In genomic region chr16:31143036-31143888, GRCh38 we compare ENCODE assay signal across 8 cellular contexts. TPM values are rescaled to one million over a fixed set of nuclear protein-coding genes. Genes with fewer than 3 reads are reported as not detected.
DNase-seq lines count a peak whose midpoint lies in the region; ATAC-seq, FAIRE-seq and TF ChIP-seq lines count a peak whose summit lies in the region.

No MANE protein-coding gene starts in this region.

- intact Hi-C loops in PC-9 (cut with micrococcal nuclease; ENCODE audit: unreplicated experiment) = loop anchor here (2.0 to 5.0 kb wide), 2 partner anchors 36 to 726 kb away; partner anchors contain the start of gene BCKDK
- intact Hi-C loops in endothelial cell of umbilical vein (cut with micrococcal nuclease) = loop anchor here (2.0 to 5.0 kb wide), 2 partner anchors 36 to 726 kb away; partner anchors contain the start of gene BCKDK

- CTCF ChIA-PET in PC-9 (lab: Charles Lee) = interaction anchor here (0.8 to 1.9 kb wide), 9 partner anchors 12 to 159 kb away, joined by 3 to 49 read pairs (median 16); partner anchors contain the start of genes HSD3B7, KAT8, ZNF646 and ZNF668
- CTCF ChIA-PET in endothelial cell of umbilical vein (lab: Charles Lee) = interaction anchor here (0.7 to 2.6 kb wide), 32 partner anchors 9 to 726 kb away, joined by 3 to 31 read pairs (median 7); partner anchors contain the start of genes ARMC5, FUS, HSD3B7 and KAT8

- H3K9ac ChIP-seq in DND-41 (ENCODE audit: low read depth, low read length) (peak overlapping the region; percentile 85), endothelial cell of umbilical vein (replicated peaks; ENCODE audit: extremely low read depth, insufficient read depth, low read length) (no peak overlapping the region), rectal smooth muscle tissue (ENCODE audit: low read length) (no peak overlapping the region)

- no peaks in the 10 kb centered on the region for H3K9me1 ChIP-seq in endothelial cell of umbilical vein (replicated peaks; ENCODE audit: control insufficient read depth, extremely low read depth, insufficient read depth, low read length)

- H3K27ac ChIP-seq in DND-41 (ENCODE audit: low read length) (peak overlapping the region; percentile 82), PC-9 (no peak overlapping the region), endothelial cell of umbilical vein (ENCODE audit: insufficient read depth, low read depth, low read length) (no peak overlapping the region), rectal smooth muscle tissue (ENCODE audit: low read depth, low read length) (no peak overlapping the region)

- no peak for DNase-seq in DND-41
- DNase-seq in PC-9 = no peak
- no peak for DNase-seq in endothelial cell of umbilical vein (ENCODE audit: low read depth, low spot score)
- DNase-seq in GM12891 (ENCODE audit: insufficient read length, low spot score) = no peak

- FAIRE-seq in endothelial cell of umbilical vein (lab: Jason Lieb, UNC) (no peak), GM12891 (lab: Jason Lieb, UNC) (no peak)

- H3K27me3 ChIP-seq in DND-41 (ENCODE audit: insufficient read depth, low read length, poor library complexity) (no peaks in the 10 kb centered on the region), PC-9 (ENCODE audit: insufficient read depth, low read depth) (no peaks in the 10 kb centered on the region), endothelial cell of umbilical vein (ENCODE audit: control insufficient read depth in 2 of 2, insufficient read depth in 2 of 2, low read length in 2 of 2) (peaks cover 14 to 21% of the 10 kb centered on the region in 2 experiments), rectal smooth muscle tissue (ENCODE audit: control insufficient read depth, insufficient read depth, low read length) (peaks cover 3% of the 10 kb centered on the region)

- H3F3A ChIP-seq in PC-9 (ENCODE audit: insufficient read depth, low read depth) = peaks cover 37% of the 10 kb centered on the region

- no peaks in the 10 kb centered on the region for H4K20me1 ChIP-seq in DND-41 (ENCODE audit: insufficient read depth, low read length)
- no peaks in the 10 kb centered on the region for H4K20me1 ChIP-seq in PC-9 (ENCODE audit: insufficient read depth)
- H4K20me1 ChIP-seq in endothelial cell of umbilical vein (replicated peaks; ENCODE audit: control insufficient read depth, extremely low read depth, insufficient read depth, low read length) = no peaks in the 10 kb centered on the region

- H3K36me3 ChIP-seq in DND-41 (ENCODE audit: insufficient read depth, low read length) = no peaks in the 10 kb centered on the region
- H3K36me3 ChIP-seq in PC-9 (ENCODE audit: low read depth) = no peaks in the 10 kb centered on the region
- H3K36me3 ChIP-seq in endothelial cell of umbilical vein (ENCODE audit: control insufficient read depth in 2 of 2, extremely low read depth in 1 of 2, insufficient read depth in 2 of 2, low read length in 2 of 2) = no peaks in the 10 kb centered on the region
- no peaks in the 10 kb centered on the region for H3K36me3 ChIP-seq in rectal smooth muscle tissue (ENCODE audit: control insufficient read depth, insufficient read depth, low read length)

- no peak for TF ChIP-seq POLR2A in endothelial cell of umbilical vein (IDR thresholded peaks at IDR 0.05; ENCODE audit: low read depth, low read length)
- TF ChIP-seq POLR2A in GM12891 (IDR thresholded peaks at IDR 0.05; ENCODE audit: low read depth, low read length) = no peak

- POLR2A ChIA-PET in PC-9 (lab: Charles Lee; ENCODE audit: unreplicated experiment) = interaction anchor here (0.6 to 1.9 kb wide), 5 partner anchors 26 to 313 kb away, joined by 3 to 108 read pairs (median 8); partner anchors contain the start of genes HSD3B7 and KAT8
- POLR2A ChIA-PET in endothelial cell of umbilical vein (lab: Charles Lee) = interaction anchor here (2.7 kb wide), 2 partner anchors 26 to 37 kb away, joined by 31 to 37 read pairs; partner anchors contain the start of genes FUS and KAT8

- ATAC-seq in DND-41 (ENCODE audit: insufficient read depth, low read depth) (no peak), GM19328 (IDR thresholded peaks at IDR 0.05; ENCODE audit: unreplicated experiment) (no peak), HG03039 (IDR thresholded peaks at IDR 0.05; ENCODE audit: unreplicated experiment) (no peak), GM21447 (IDR thresholded peaks at IDR 0.05; ENCODE audit: unreplicated experiment) (no peak)

- no peaks in the 10 kb centered on the region for H3K9me2 ChIP-seq in PC-9 (ENCODE audit: insufficient read depth)

- H2AFZ ChIP-seq in DND-41 (ENCODE audit: low read depth, low read length) (peak overlapping the region; percentile 97), PC-9 (peak overlapping the region; percentile 71; the same call in 1 of the 2 replicates), endothelial cell of umbilical vein (ENCODE audit: low read depth, low read length) (peak overlapping the region; percentile 96)

- H3K4me2 ChIP-seq in DND-41 (ENCODE audit: insufficient read depth, low read length) = peak overlapping the region; percentile 90
- peak overlapping the region; percentile 78; the same call in 1 of the 2 replicates for H3K4me2 ChIP-seq in PC-9
- H3K4me2 ChIP-seq in endothelial cell of umbilical vein (ENCODE audit: insufficient read depth, low read length) = no peak overlapping the region

- H3K4me3 ChIP-seq in DND-41 (ENCODE audit: low read depth in 1 of 2, low read length in 2 of 2) (peak overlapping the region in 1 of 2 experiments; percentile 58; a peak in 2 of 4 replicates), PC-9 (peak overlapping the region; percentile 52; the same call in 1 of the 2 replicates), endothelial cell of umbilical vein (replicated peaks in 1 of 3; ENCODE audit: insufficient read depth in 1 of 3, low read depth in 1 of 3, low read length in 3 of 3) (no peak overlapping the region), rectal smooth muscle tissue (ENCODE audit: low read length) (peak overlapping the region; percentile 71)

- BruUV-seq in PC-9 (replicated peaks; lab: Mats Ljungman, UMichigan) (no TSS peak), endothelial cell of umbilical vein (replicated peaks; lab: Mats Ljungman, UMichigan) (no TSS peak)

- H3K4me1 ChIP-seq in DND-41 (ENCODE audit: insufficient read depth, low read length) (peaks cover 18% of the 10 kb centered on the region), PC-9 (replicated peaks; ENCODE audit: insufficient read depth) (peaks cover 30% of the 10 kb centered on the region), endothelial cell of umbilical vein (ENCODE audit: control insufficient read depth, extremely low read depth, insufficient read depth, low read length) (peaks cover 13% of the 10 kb centered on the region), rectal smooth muscle tissue (ENCODE audit: control insufficient read depth, insufficient read depth, low read length) (peaks cover 7% of the 10 kb centered on the region)

- H3K9me3 ChIP-seq in DND-41 (ENCODE audit: insufficient read depth, low read length, severe bottlenecking) (no peaks in the 10 kb centered on the region), PC-9 (ENCODE audit: insufficient read depth, low read depth) (no peaks in the 10 kb centered on the region), endothelial cell of umbilical vein (replicated peaks; ENCODE audit: control insufficient read depth, insufficient read depth, low read length) (no peaks in the 10 kb centered on the region)

- dilution Hi-C loops in endothelial cell of umbilical vein (cut with MboI; ENCODE audit: extremely low pct_ligation_motif_present, low sequenced_read_pairs) = no loop called here

- H3K79me2 ChIP-seq in DND-41 (ENCODE audit: insufficient read depth, low read length) = no peaks in the 10 kb centered on the region
- no peaks in the 10 kb centered on the region for H3K79me2 ChIP-seq in PC-9 (ENCODE audit: low read depth)
- H3K79me2 ChIP-seq in endothelial cell of umbilical vein (ENCODE audit: control insufficient read depth, insufficient read depth, low read length) = no peaks in the 10 kb centered on the region

- TF ChIP-seq CTCF in DND-41 (IDR thresholded peaks at IDR 0.05; ENCODE audit: borderline replicate concordance, extremely low read depth, low read length, poor library complexity, severe bottlenecking) (peak; percentile 8), PC-9 (conservative IDR thresholded peaks at IDR 0.05) (no peak), endothelial cell of umbilical vein (IDR thresholded peaks at IDR 0.05; ENCODE audit: extremely low read depth in 1 of 2, insufficient read depth in 1 of 2, low read depth in 1 of 2, low read length in 2 of 2) (no peak)

RNA-seq across cellular contexts. Expression of gene PRSS36, which starts 6.6 kb away (rescaled TPM):
- 4.1 and 6.8 TPM in 2 replicates for total RNA-seq in PC-9 (2021)
- not detected in 2 replicates for total RNA-seq in endothelial cell of umbilical vein
- 0.57 and 0.73 TPM in 2 replicates for polyA plus RNA-seq in endothelial cell of umbilical vein
- 0.23 and 0.54 TPM in 2 replicates for polyA plus RNA-seq in endothelial cell of umbilical vein (2011; cell fraction: cytosol; rRNA removed)
- 0.32 and 0.57 TPM in 2 replicates for polyA plus RNA-seq in endothelial cell of umbilical vein (2011; cell fraction: nucleus; rRNA removed)
- polyA plus RNA-seq in endothelial cell of umbilical vein (2012) = 0.23 TPM in 1 of 2 replicates, not detected in the other
- polyA minus RNA-seq in endothelial cell of umbilical vein = not detected in 2 replicates
- 6.0 TPM for polyA minus RNA-seq in endothelial cell of umbilical vein (2011; cell fraction: cytosol; rRNA and poly(A)+ RNA removed)
- polyA minus RNA-seq in endothelial cell of umbilical vein (2011; cell fraction: nucleus; rRNA and poly(A)+ RNA removed) = not detected in 2 replicates
- 0.35 TPM for polyA plus RNA-seq in GM12891 (2012; ENCODE audit: low read depth, missing spikeins)

RNA-seq across cellular contexts. Expression of gene PRSS8, which starts 7.7 kb away (rescaled TPM):
- total RNA-seq in PC-9 (2021) = 147 and 154 TPM in 2 replicates
- not detected in 2 replicates for total RNA-seq in endothelial cell of umbilical vein
- 0.11 and 0.12 TPM in 2 replicates for polyA plus RNA-seq in endothelial cell of umbilical vein
- not detected in 2 replicates for polyA plus RNA-seq in endothelial cell of umbilical vein (2011; cell fraction: cytosol; rRNA removed)
- 0.12 TPM in 1 of 2 replicates, not detected in the other for polyA plus RNA-seq in endothelial cell of umbilical vein (2011; cell fraction: nucleus; rRNA removed)
- polyA plus RNA-seq in endothelial cell of umbilical vein (2012) = not detected in 2 replicates
- 0.15 TPM in 1 of 2 replicates, not detected in the other for polyA minus RNA-seq in endothelial cell of umbilical vein
- not detected for polyA minus RNA-seq in endothelial cell of umbilical vein (2011; cell fraction: cytosol; rRNA and poly(A)+ RNA removed)
- not detected in 2 replicates for polyA minus RNA-seq in endothelial cell of umbilical vein (2011; cell fraction: nucleus; rRNA and poly(A)+ RNA removed)
- polyA plus RNA-seq in GM12891 (2012; ENCODE audit: low read depth, missing spikeins) = not detected

RNA-seq across cellular contexts. Expression of gene KAT8, which starts 25.8 kb away (rescaled TPM):
- 81.4 and 84.3 TPM in 2 replicates for total RNA-seq in PC-9 (2021)
- total RNA-seq in endothelial cell of umbilical vein = 42.1 and 42.8 TPM in 2 replicates
- 30.7 and 33.3 TPM in 2 replicates for polyA plus RNA-seq in endothelial cell of umbilical vein
- 34.3 and 35.5 TPM in 2 replicates for polyA plus RNA-seq in endothelial cell of umbilical vein (2011; cell fraction: cytosol; rRNA removed)
- 77.6 and 81.0 TPM in 2 replicates for polyA plus RNA-seq in endothelial cell of umbilical vein (2011; cell fraction: nucleus; rRNA removed)
- 22.1 and 28.4 TPM in 2 replicates for polyA plus RNA-seq in endothelial cell of umbilical vein (2012)
- polyA minus RNA-seq in endothelial cell of umbilical vein = 19.9 and 21.8 TPM in 2 replicates
- 19.7 TPM for polyA minus RNA-seq in endothelial cell of umbilical vein (2011; cell fraction: cytosol; rRNA and poly(A)+ RNA removed)
- 18.9 and 19.1 TPM in 2 replicates for polyA minus RNA-seq in endothelial cell of umbilical vein (2011; cell fraction: nucleus; rRNA and poly(A)+ RNA removed)
- 23.9 TPM for polyA plus RNA-seq in GM12891 (2012; ENCODE audit: low read depth, missing spikeins)

RNA-seq across cellular contexts. Expression of gene BCKDK, which starts 35.1 kb away (rescaled TPM):
- total RNA-seq in PC-9 (2021) (41.5 and 66.5 TPM in 2 replicates), endothelial cell of umbilical vein (56.5 and 57.8 TPM in 2 replicates)
- 78.3 and 96.7 TPM in 2 replicates for polyA plus RNA-seq in endothelial cell of umbilical vein
- 54.0 and 59.0 TPM in 2 replicates for polyA plus RNA-seq in endothelial cell of umbilical vein (2011; cell fraction: cytosol; rRNA removed)
- 47.8 and 53.5 TPM in 2 replicates for polyA plus RNA-seq in endothelial cell of umbilical vein (2011; cell fraction: nucleus; rRNA removed)
- 55.8 and 72.9 TPM in 2 replicates for polyA plus RNA-seq in endothelial cell of umbilical vein (2012)
- 27.8 and 28.1 TPM in 2 replicates for polyA minus RNA-seq in endothelial cell of umbilical vein
- 20.4 TPM for polyA minus RNA-seq in endothelial cell of umbilical vein (2011; cell fraction: cytosol; rRNA and poly(A)+ RNA removed)
- 14.4 and 19.6 TPM in 2 replicates for polyA minus RNA-seq in endothelial cell of umbilical vein (2011; cell fraction: nucleus; rRNA and poly(A)+ RNA removed)
- polyA plus RNA-seq in GM12891 (2012; ENCODE audit: low read depth, missing spikeins) = 33.7 TPM

RNA-seq across cellular contexts. Expression of gene FUS, which starts 36.7 kb away (rescaled TPM):
- total RNA-seq in PC-9 (2021) = 429 and 637 TPM in 2 replicates
- 569 and 574 TPM in 2 replicates for total RNA-seq in endothelial cell of umbilical vein
- 191 and 307 TPM in 2 replicates for polyA plus RNA-seq in endothelial cell of umbilical vein
- 193 and 242 TPM in 2 replicates for polyA plus RNA-seq in endothelial cell of umbilical vein (2011; cell fraction: cytosol; rRNA removed)
- polyA plus RNA-seq in endothelial cell of umbilical vein (2011; cell fraction: nucleus; rRNA removed) = 579 and 698 TPM in 2 replicates
- polyA plus RNA-seq in endothelial cell of umbilical vein (2012) = 402 and 617 TPM in 2 replicates
- 195 and 220 TPM in 2 replicates for polyA minus RNA-seq in endothelial cell of umbilical vein
- polyA minus RNA-seq in endothelial cell of umbilical vein (2011; cell fraction: cytosol; rRNA and poly(A)+ RNA removed) = 154 TPM
- polyA minus RNA-seq in endothelial cell of umbilical vein (2011; cell fraction: nucleus; rRNA and poly(A)+ RNA removed) = 256 and 313 TPM in 2 replicates
- polyA plus RNA-seq in GM12891 (2012; ENCODE audit: low read depth, missing spikeins) = 528 TPM

Comparison
In these comparisons a context has a peak if more than half of its experiments do, and no peak if none do; other contexts are left out.
1. H3K4me3 ChIP-seq: peak in PC-9 (single experiment) and rectal smooth muscle tissue (single experiment); none in endothelial cell of umbilical vein (0 of 3).
2. RNA of gene PRSS8, which starts 7.7 kb away (total RNA-seq): 147 to 154 TPM in PC-9; not detected in endothelial cell of umbilical vein; every median in the first group is over 100 times any median in the second.
3. Peak in every context shown above with its lines, with median percentiles within 50 percentile points of each other: H2AFZ ChIP-seq.